Comparison of ENCODE assay signal across 8 cellular contexts in the genomic region with DNA sequence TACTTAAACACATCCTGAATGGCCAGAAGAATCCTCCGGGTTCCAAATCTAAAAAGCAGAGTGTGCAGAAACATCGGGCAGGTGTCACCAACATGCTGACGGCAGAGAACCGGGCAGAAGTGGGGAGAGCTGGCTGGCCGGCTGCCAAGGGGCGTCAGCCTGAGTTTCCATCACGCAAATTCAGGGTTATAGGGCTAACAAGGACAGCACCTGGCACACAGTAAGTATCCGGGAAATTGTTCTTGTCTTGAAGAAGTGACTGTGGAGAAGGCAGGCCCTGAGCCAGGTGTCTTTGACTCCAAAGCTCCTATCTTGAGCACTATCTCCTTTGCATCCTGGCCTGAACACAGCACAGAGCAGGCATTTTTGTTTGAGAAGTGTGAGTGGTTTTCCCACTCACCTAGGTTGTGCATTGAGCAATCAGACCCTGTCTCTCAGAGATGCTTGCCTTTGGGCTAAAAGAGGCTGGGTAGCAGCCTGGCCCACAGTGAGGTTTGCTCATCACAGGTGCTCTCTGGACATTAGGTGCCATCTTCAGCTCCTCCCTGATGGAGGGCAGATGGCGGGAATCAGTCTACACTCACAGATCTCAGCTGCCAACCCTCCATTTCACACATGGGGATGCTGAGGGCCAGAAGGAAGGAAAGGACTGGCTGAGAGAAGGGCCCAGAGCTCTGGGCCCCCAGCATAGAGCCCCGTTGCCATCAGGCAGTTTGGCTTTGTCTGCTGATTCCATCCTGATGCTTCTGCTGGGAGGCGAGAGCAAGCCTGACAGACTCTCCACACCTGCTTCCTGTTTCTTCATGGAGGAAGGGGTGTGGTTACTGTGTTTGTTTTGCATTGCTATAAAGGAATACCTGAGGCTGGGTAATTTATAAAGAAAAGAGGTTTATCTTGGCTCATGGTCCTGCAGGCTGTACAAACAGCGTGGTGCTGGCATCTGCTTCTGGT. TPM values are rescaled to one million over a fixed set of nuclear protein-coding genes. Genes with fewer than 3 reads are reported as not detected.
DNase-seq lines count a peak whose midpoint lies in the region; ATAC-seq lines count a peak whose summit lies in the region.

No MANE protein-coding gene starts in this region.

- DNase-seq in activated T-cell treated with anti-CD3 and anti-CD28 coated beads for 1 hour (ENCODE audit: low read depth) (peak; percentile 20), NCI-H345 treated with DMSO at 0.1 percent for 48 hours (lab: John Stamatoyannopoulos, UW; ENCODE audit: unreplicated experiment) (peak; percentile 59), ecto neural progenitor cell (ENCODE audit: low spot score) (no peak)
- DNase-seq in activated T-cell treated with anti-CD3 and anti-CD28 coated beads, Interleukin-2, amount 50 U/mL, for 4 hours, result no peak

- H3K4me3 Mint-ChIP-seq in activated T-cell treated with anti-CD3 and anti-CD28 coated beads, Interleukin-2, amount 50 U/mL, for 4 hours, result no peak overlapping the region
- H3K4me3 Mint-ChIP-seq in activated naive CD8-positive, alpha-beta T cell, result peak overlapping the region; percentile 34
- H3K4me3 Mint-ChIP-seq in stimulated activated naive CD8-positive, alpha-beta T cell treated with anti-CD3 and anti-CD28 coated beads, Interleukin-15, Interleukin-2, amounts not matched to agents 100 ng/mL and 50 ng/mL, for 24 hours, result no peak overlapping the region

- H3K27me3 Mint-ChIP-seq in activated T-cell treated with anti-CD3 and anti-CD28 coated beads, Interleukin-2, amount 50 U/mL, for 4 hours (ENCODE audit: low read depth), result peaks cover 3% of the 10 kb centered on the region
- no peaks in the 10 kb centered on the region for H3K27me3 Mint-ChIP-seq in activated naive CD8-positive, alpha-beta T cell
- H3K27me3 Mint-ChIP-seq in stimulated activated naive CD8-positive, alpha-beta T cell treated with anti-CD3 and anti-CD28 coated beads, Interleukin-15, Interleukin-2, amounts not matched to agents 100 ng/mL and 50 ng/mL, for 24 hours, result no peaks in the 10 kb centered on the region

- ATAC-seq in activated T-cell treated with anti-CD3 and anti-CD28 coated beads, Interleukin-2, amount 50 U/mL, for 4 hours, result no peak
- no peak for ATAC-seq in GM19397 (IDR thresholded peaks at IDR 0.05; ENCODE audit: unreplicated experiment)
- ATAC-seq in GM18858 (IDR thresholded peaks at IDR 0.05; ENCODE audit: unreplicated experiment), result no peak

- H3K4me1 Mint-ChIP-seq in activated T-cell treated with anti-CD3 and anti-CD28 coated beads, Interleukin-2, amount 50 U/mL, for 4 hours (ENCODE audit: low read depth), result peaks cover 24% of the 10 kb centered on the region
- H3K4me1 Mint-ChIP-seq in activated naive CD8-positive, alpha-beta T cell (ENCODE audit: low read depth), result peaks cover 28% of the 10 kb centered on the region
- peaks cover 31% of the 10 kb centered on the region for H3K4me1 Mint-ChIP-seq in stimulated activated naive CD8-positive, alpha-beta T cell treated with anti-CD3 and anti-CD28 coated beads, Interleukin-15, Interleukin-2, amounts not matched to agents 100 ng/mL and 50 ng/mL, for 24 hours (ENCODE audit: low read depth)

- no peak overlapping the region for H3K27ac Mint-ChIP-seq in activated naive CD8-positive, alpha-beta T cell
- H3K27ac Mint-ChIP-seq in stimulated activated naive CD8-positive, alpha-beta T cell treated with anti-CD3 and anti-CD28 coated beads, Interleukin-15, Interleukin-2, amounts not matched to agents 100 ng/mL and 50 ng/mL, for 24 hours, result peak overlapping the region; percentile 47

- peaks cover 15% of the 10 kb centered on the region for H3K9me3 Mint-ChIP-seq in activated T-cell treated with anti-CD3 and anti-CD28 coated beads, Interleukin-2, amount 50 U/mL, for 4 hours
- peaks cover 10% of the 10 kb centered on the region for H3K9me3 Mint-ChIP-seq in activated naive CD8-positive, alpha-beta T cell (ENCODE audit: low read depth)
- H3K9me3 Mint-ChIP-seq in stimulated activated naive CD8-positive, alpha-beta T cell treated with anti-CD3 and anti-CD28 coated beads, Interleukin-15, Interleukin-2, amounts not matched to agents 100 ng/mL and 50 ng/mL, for 24 hours, result no peaks in the 10 kb centered on the region

- H3K36me3 Mint-ChIP-seq in activated T-cell treated with anti-CD3 and anti-CD28 coated beads, Interleukin-2, amount 50 U/mL, for 4 hours (ENCODE audit: insufficient read depth), result no peaks in the 10 kb centered on the region
- peaks cover 10% of the 10 kb centered on the region for H3K36me3 Mint-ChIP-seq in activated naive CD8-positive, alpha-beta T cell
- H3K36me3 Mint-ChIP-seq in stimulated activated naive CD8-positive, alpha-beta T cell treated with anti-CD3 and anti-CD28 coated beads, Interleukin-15, Interleukin-2, amounts not matched to agents 100 ng/mL and 50 ng/mL, for 24 hours (ENCODE audit: low read depth), result no peaks in the 10 kb centered on the region

RNA-seq across cellular contexts. Expression of a gene that starts 52.8 kb away (rescaled TPM):
- total RNA-seq in activated T-cell treated with anti-CD3 and anti-CD28 coated beads, Interleukin-2, amount 50 U/mL, for 4 hours, result 1 to 10 TPM; 2.0 to 5.8 (median 2.2) TPM

Comparison
In these comparisons a context has a peak if more than half of its experiments do, and no peak if none do; other contexts are left out.
1. DNase-seq: peak in activated T-cell treated with anti-CD3 and anti-CD28 coated beads for 1 hour (single experiment) and NCI-H345 treated with DMSO at 0.1 percent for 48 hours (single experiment); none in activated T-cell treated with anti-CD3 and anti-CD28 coated beads, Interleukin-2, amount 50 U/mL, for 4 hours (single experiment) and ecto neural progenitor cell (single experiment).